Comparison of ENCODE assay signal across 14 cellular contexts in genomic region chr20:48759631-48760245, GRCh38.
DNase-seq lines count a peak whose midpoint lies in the region; ATAC-seq, FAIRE-seq and TF ChIP-seq lines count a peak whose summit lies in the region.
"Had no signal": no experiment of that assay in that cellular context is flagged by ENCODE, and none has a peak within 500 bp of the region (broad histone marks: within the 10 kb centered on the region; RNA-seq: fewer than 3 reads in every experiment).

No MANE protein-coding gene starts in this region.

- no peaks in the 10 kb centered on the region for H3K27me3 ChIP-seq in Peyer's patch
- peaks cover 58% of the 10 kb centered on the region for H3K27me3 ChIP-seq in neural progenitor cell
- H3K27me3 ChIP-seq in tibial artery: no peaks in the 10 kb centered on the region

- H3K9me3 ChIP-seq in Peyer's patch (peaks cover 0 to 3% (median 0%) of the 10 kb centered on the region in 4 donors), neural progenitor cell (ENCODE audit: low read depth) (peaks cover 6% of the 10 kb centered on the region), tibial artery (peaks cover 0 to 7% (median 1%) of the 10 kb centered on the region in 3 donors)

- H3K4me1 ChIP-seq in Peyer's patch (peaks cover 0 to 27% (median 13%) of the 10 kb centered on the region in 4 donors), neural progenitor cell (peaks cover 10% of the 10 kb centered on the region), tibial artery (peaks cover 0 to 21% (median 0%) of the 10 kb centered on the region in 4 donors)

- peak overlapping the region; percentile 77 for H3K4me3 Mint-ChIP-seq in memory B cell
- no peak overlapping the region for H3K4me3 Mint-ChIP-seq in neural progenitor cell
- H3K4me3 Mint-ChIP-seq: HFFc6, type B pancreatic cell had no signal

- peak; percentile 17 to 66 (median 43) for DNase-seq in NCI-H1417 (lab: John Stamatoyannopoulos, UW)
- DNase-seq in NCI-H1417 treated with DMSO at 0.1 percent for 48 hours (lab: John Stamatoyannopoulos, UW): no peak
- no peak for DNase-seq in GM18507 (ENCODE audit: extremely low spot score, insufficient read length, low read depth)
- no peak for DNase-seq in Peyer's patch
- DNase-seq in memory B cell (ENCODE audit: low spot score in 2 of 2): no peak
- no peak for DNase-seq in stimulated activated CD4-positive, alpha-beta T cell treated with anti-CD3 and anti-CD28 coated beads, Interleukin-4, amount 100 ng/mL, for 1 hour
- DNase-seq in neural progenitor cell (ENCODE audit: low spot score): no peak
- DNase-seq in tibial artery: no peak
- DNase-seq: cerebellar nuclear complex, DMS153, HFFc6, NCI-H187 treated with DMSO at 0.1 percent for 48 hours had no signal

- H2AFZ ChIP-seq in neural progenitor cell (replicated peaks): no peak overlapping the region

- peak; percentile 42 for FAIRE-seq in GM18507 (lab: Jason Lieb, UNC)
- FAIRE-seq: A204.1 had no signal

- H3K4me2 ChIP-seq in neural progenitor cell: no peak overlapping the region

- peaks cover 6% of the 10 kb centered on the region for H3K9me3 Mint-ChIP-seq in memory B cell
- H3K9me3 Mint-ChIP-seq in neural progenitor cell: peaks cover 14% of the 10 kb centered on the region
- H3K9me3 Mint-ChIP-seq: HFFc6 had no signal

- ATAC-seq in memory B cell (ENCODE audit: low read depth): no peak

- peaks cover 27% of the 10 kb centered on the region for H3K36me3 Mint-ChIP-seq in memory B cell
- H3K36me3 Mint-ChIP-seq in neural progenitor cell: peaks cover 33% of the 10 kb centered on the region
- H3K36me3 Mint-ChIP-seq: type B pancreatic cell had no signal

- peaks cover 21% of the 10 kb centered on the region for H4K20me1 ChIP-seq in neural progenitor cell (ENCODE audit: low read depth)

- no peak for TF ChIP-seq POLR2A in Peyer's patch (IDR thresholded peaks at IDR 0.05)

- no peaks in the 10 kb centered on the region for H3K27me3 Mint-ChIP-seq in memory B cell
- peaks cover 10% of the 10 kb centered on the region for H3K27me3 Mint-ChIP-seq in neural progenitor cell (ENCODE audit: insufficient read depth, low read depth)

- no peak for TF ChIP-seq CTCF in Peyer's patch (IDR thresholded peaks at IDR 0.05)
- TF ChIP-seq CTCF in neural progenitor cell (IDR thresholded peaks at IDR 0.05): no peak
- no peak for TF ChIP-seq CTCF in tibial artery (IDR thresholded peaks at IDR 0.05)

- H3K4me1 Mint-ChIP-seq in memory B cell (peaks cover 64% of the 10 kb centered on the region), neural progenitor cell (peaks cover 49% of the 10 kb centered on the region)

- H3K9ac ChIP-seq in neural progenitor cell: no peak overlapping the region

- no peaks in the 10 kb centered on the region for H3K36me3 ChIP-seq in Peyer's patch
- no peaks in the 10 kb centered on the region for H3K36me3 ChIP-seq in neural progenitor cell
- H3K36me3 ChIP-seq in tibial artery: no peaks in the 10 kb centered on the region

- no peaks in the 10 kb centered on the region for H3K79me2 ChIP-seq in neural progenitor cell (ENCODE audit: low read depth)

- peaks cover 8% of the 10 kb centered on the region for H3F3A ChIP-seq in neural progenitor cell (ENCODE audit: low read depth)

- intact Hi-C loops in tibial artery (cut with DNase I; ENCODE audit: low total_unique reads): no loop called here

- H3K4me3 ChIP-seq in Peyer's patch (no peak overlapping the region), neural progenitor cell (no peak overlapping the region), tibial artery (no peak overlapping the region)

- H3K27ac Mint-ChIP-seq in memory B cell (peak overlapping the region; percentile 91), neural progenitor cell (no peak overlapping the region)
- H3K27ac Mint-ChIP-seq: HFFc6, type B pancreatic cell had no signal

- H3K27ac ChIP-seq in Peyer's patch (peak overlapping the region; percentile 48 to 87 (median 84)), neural progenitor cell (no peak overlapping the region), tibial artery (no peak overlapping the region)

Comparison
In these comparisons a context has a peak if more than half of its experiments do, and no peak if none do; other contexts are left out.
1. DNase-seq: peak in NCI-H1417 (3 of 3); none in NCI-H1417 treated with DMSO at 0.1 percent for 48 hours (single experiment), GM18507 (single experiment), Peyer's patch (0 of 3), memory B cell (0 of 2), stimulated activated CD4-positive, alpha-beta T cell treated with anti-CD3 and anti-CD28 coated beads, Interleukin-4, amount 100 ng/mL, for 1 hour (single experiment), neural progenitor cell (single experiment) and tibial artery (0 of 2).
2. H3K27ac ChIP-seq: peak in Peyer's patch (4 of 4); none in neural progenitor cell (single experiment) and tibial artery (0 of 2).